8 cellular contexts compared by ENCODE assay signal in genomic region chr11:69644071-69644961, GRCh38. TPM values are rescaled to one million over a fixed set of nuclear protein-coding genes. Genes with fewer than 3 reads are reported as not detected.
A peak's percentile ranks its signal among the peaks of the same experiment; 100 is the strongest.
DNase-seq lines count a peak whose midpoint lies in the region; ATAC-seq, FAIRE-seq and TF ChIP-seq lines count a peak whose summit lies in the region.

No MANE protein-coding gene starts in this region.

- H3K27me3 ChIP-seq in CD4-positive, alpha-beta memory T cell (ENCODE audit: insufficient read depth, low read length) = peaks cover 16% of the 10 kb centered on the region
- H3K27me3 ChIP-seq in astrocyte (ENCODE audit: insufficient read depth, low read length) = no peaks in the 10 kb centered on the region

- peak in 1 of 5 donors; percentile 23 for DNase-seq in CD4-positive, alpha-beta memory T cell
- peak; percentile 89 for DNase-seq in HuH-7.5 (ENCODE audit: low spot score)
- DNase-seq in astrocyte (ENCODE audit: low read depth) = peak; percentile 88
- DNase-seq in iris pigment epithelial cell (ENCODE audit: low read depth) = peak; percentile 96
- DNase-seq in NCI-H2107 (lab: John Stamatoyannopoulos, UW) = no peak
- DNase-seq in hippocampal formation (lab: John Stamatoyannopoulos, UW) = no peak
- DNase-seq in NCI-H1694 treated with DMSO at 0.1 percent for 48 hours (lab: John Stamatoyannopoulos, UW) = no peak

- TF ChIP-seq CTCF in astrocyte (IDR thresholded peaks at IDR 0.05; ENCODE audit: insufficient read depth, low read depth, low read length) = no peak

- H4K20me1 ChIP-seq in astrocyte (ENCODE audit: insufficient read depth, low read length) = peaks cover 65% of the 10 kb centered on the region

- H3K9me3 Mint-ChIP-seq in CD4-positive, alpha-beta memory T cell = no peaks in the 10 kb centered on the region
- no peaks in the 10 kb centered on the region for H3K9me3 Mint-ChIP-seq in astrocyte (ENCODE audit: unreplicated experiment)
- H3K9me3 Mint-ChIP-seq in stimulated activated memory B cell treated with anti-CD40 and anti-IgM and Interleukin-4, amounts not matched to agents 10 μg/mL and 1 μg/mL and 100 μg/mL, for 72 hours = no peaks in the 10 kb centered on the region

- peaks cover 27% of the 10 kb centered on the region for H3K4me1 ChIP-seq in CD4-positive, alpha-beta memory T cell (ENCODE audit: insufficient read depth, low read length)
- peaks cover 34% of the 10 kb centered on the region for H3K4me1 ChIP-seq in astrocyte (ENCODE audit: insufficient read depth, low read length)

- POLR2A ChIA-PET in CD4-positive, alpha-beta memory T cell (lab: Charles Lee; ENCODE audit: partially characterized antibody) = no interaction called here

- no peak for FAIRE-seq in astrocyte (lab: Jason Lieb, UNC)

- no peak overlapping the region for H3K27ac ChIP-seq in CD4-positive, alpha-beta memory T cell (ENCODE audit: low read depth, low read length)
- peak overlapping the region; percentile 94 for H3K27ac ChIP-seq in astrocyte (ENCODE audit: low read depth, low read length)

- intact Hi-C loops in CD4-positive, alpha-beta memory T cell (cut with micrococcal nuclease) = no loop called here

- H2AFZ ChIP-seq in astrocyte (ENCODE audit: low read depth, low read length) = no peak overlapping the region

- H3K27ac Mint-ChIP-seq in CD4-positive, alpha-beta memory T cell = peak overlapping the region in 1 of 7 donors; percentile 54
- no peak overlapping the region for H3K27ac Mint-ChIP-seq in astrocyte (ENCODE audit: unreplicated experiment)
- peak overlapping the region; percentile 72 for H3K27ac Mint-ChIP-seq in stimulated activated memory B cell treated with anti-CD40 and anti-IgM and Interleukin-4, amounts not matched to agents 10 μg/mL and 1 μg/mL and 100 μg/mL, for 72 hours

- CTCF ChIA-PET in CD4-positive, alpha-beta memory T cell (lab: Charles Lee; ENCODE audit: partially characterized antibody) = interaction anchor here (0.9 to 5.8 kb wide), 9 partner anchors 10 to 543 kb away, joined by 3 to 52 read pairs (median 4); partner anchors contain the start of gene MYEOV

- ATAC-seq in stimulated activated memory B cell treated with anti-CD40 and anti-IgM and Interleukin-4, amounts not matched to agents 10 μg/mL and 1 μg/mL and 100 μg/mL, for 72 hours = no peak

- no peaks in the 10 kb centered on the region for H3K9me3 ChIP-seq in CD4-positive, alpha-beta memory T cell (ENCODE audit: control insufficient read depth in 1 of 2, low read length in 2 of 2)
- H3K9me3 ChIP-seq in astrocyte (ENCODE audit: insufficient read depth, low read depth, low read length) = no peaks in the 10 kb centered on the region

- peaks cover 0 to 1% of the 10 kb centered on the region in 2 donors for H3K36me3 Mint-ChIP-seq in CD4-positive, alpha-beta memory T cell
- H3K36me3 Mint-ChIP-seq in astrocyte (ENCODE audit: low read depth, unreplicated experiment) = peaks cover 6% of the 10 kb centered on the region
- no peaks in the 10 kb centered on the region for H3K36me3 Mint-ChIP-seq in stimulated activated memory B cell treated with anti-CD40 and anti-IgM and Interleukin-4, amounts not matched to agents 10 μg/mL and 1 μg/mL and 100 μg/mL, for 72 hours

- peak overlapping the region; percentile 46 to 81 (median 62) for H3K4me3 Mint-ChIP-seq in CD4-positive, alpha-beta memory T cell
- peak overlapping the region; percentile 75 for H3K4me3 Mint-ChIP-seq in astrocyte (ENCODE audit: unreplicated experiment)
- peak overlapping the region; percentile 80 for H3K4me3 Mint-ChIP-seq in stimulated activated memory B cell treated with anti-CD40 and anti-IgM and Interleukin-4, amounts not matched to agents 10 μg/mL and 1 μg/mL and 100 μg/mL, for 72 hours

- no peaks in the 10 kb centered on the region for H3K36me3 ChIP-seq in CD4-positive, alpha-beta memory T cell (ENCODE audit: insufficient read depth, low read length)
- peaks cover 26% of the 10 kb centered on the region for H3K36me3 ChIP-seq in astrocyte (ENCODE audit: insufficient read depth, low read length)

- H3K27me3 Mint-ChIP-seq in CD4-positive, alpha-beta memory T cell = peaks cover 11 to 17% of the 10 kb centered on the region in 2 donors
- H3K27me3 Mint-ChIP-seq in astrocyte (ENCODE audit: low read depth, unreplicated experiment) = no peaks in the 10 kb centered on the region
- peaks cover 17% of the 10 kb centered on the region for H3K27me3 Mint-ChIP-seq in stimulated activated memory B cell treated with anti-CD40 and anti-IgM and Interleukin-4, amounts not matched to agents 10 μg/mL and 1 μg/mL and 100 μg/mL, for 72 hours

- peaks cover 9 to 22% (median 16%) of the 10 kb centered on the region in 4 donors for H3K4me1 Mint-ChIP-seq in CD4-positive, alpha-beta memory T cell
- H3K4me1 Mint-ChIP-seq in astrocyte (ENCODE audit: low read depth, unreplicated experiment) = peaks cover 4% of the 10 kb centered on the region
- peaks cover 38% of the 10 kb centered on the region for H3K4me1 Mint-ChIP-seq in stimulated activated memory B cell treated with anti-CD40 and anti-IgM and Interleukin-4, amounts not matched to agents 10 μg/mL and 1 μg/mL and 100 μg/mL, for 72 hours

- H3K4me3 ChIP-seq in CD4-positive, alpha-beta memory T cell (ENCODE audit: low read length in 2 of 2) = no peak overlapping the region
- H3K4me3 ChIP-seq in astrocyte (ENCODE audit: insufficient read depth, low read depth, low read length) = peak overlapping the region; percentile 98

- peaks cover 97% of the 10 kb centered on the region for H3K79me2 ChIP-seq in astrocyte (ENCODE audit: insufficient read depth, low read length)

- peak overlapping the region; percentile 97 for H3K9ac ChIP-seq in astrocyte (ENCODE audit: low read length)

- peak overlapping the region; percentile 99 for H3K4me2 ChIP-seq in astrocyte (ENCODE audit: low read length)

RNA-seq across cellular contexts. Expression of gene CCND1, which starts 3.4 kb away (rescaled TPM):
- 1 to 10 TPM; 1.6 to 1.7 TPM for total RNA-seq in CD4-positive, alpha-beta memory T cell
- polyA plus RNA-seq in CD4-positive, alpha-beta memory T cell = 1 to 10 TPM in 1 of 2 donors, under 1 TPM in 1; 1.00 to 1.8 TPM
- total RNA-seq in astrocyte = 248 and 482 TPM in 2 replicates

RNA-seq across cellular contexts. Expression of gene LTO1, which starts 30.8 kb away (rescaled TPM):
- total RNA-seq in CD4-positive, alpha-beta memory T cell = 10 to 100 TPM; 60.2 to 63.0 TPM
- polyA plus RNA-seq in CD4-positive, alpha-beta memory T cell = 10 to 100 TPM; 13.3 to 18.7 TPM
- 17.6 and 20.0 TPM in 2 replicates for total RNA-seq in astrocyte

RNA-seq across cellular contexts. Expression of gene FGF19, which starts 59.5 kb away (rescaled TPM):
- not detected for total RNA-seq in CD4-positive, alpha-beta memory T cell
- not detected for polyA plus RNA-seq in CD4-positive, alpha-beta memory T cell
- not detected in 2 replicates for total RNA-seq in astrocyte

Comparison
In these comparisons a context has a peak if more than half of its experiments do, and no peak if none do; other contexts are left out.
1. DNase-seq: peak in HuH-7.5 (single experiment), astrocyte (single experiment) and iris pigment epithelial cell (single experiment); none in NCI-H2107 (single experiment), hippocampal formation (0 of 2) and NCI-H1694 treated with DMSO at 0.1 percent for 48 hours (single experiment).
2. RNA of gene CCND1, which starts 3.4 kb away (total RNA-seq): 248 to 482 TPM in astrocyte; 1.6 to 1.7 TPM in CD4-positive, alpha-beta memory T cell; every median in the first group is over 10 times any median in the second.
3. Peak in every context shown above with its lines, with median percentiles within 50 percentile points of each other: H3K4me3 Mint-ChIP-seq.